ENCODE assay signal across 21 cellular contexts in the genomic region with DNA sequence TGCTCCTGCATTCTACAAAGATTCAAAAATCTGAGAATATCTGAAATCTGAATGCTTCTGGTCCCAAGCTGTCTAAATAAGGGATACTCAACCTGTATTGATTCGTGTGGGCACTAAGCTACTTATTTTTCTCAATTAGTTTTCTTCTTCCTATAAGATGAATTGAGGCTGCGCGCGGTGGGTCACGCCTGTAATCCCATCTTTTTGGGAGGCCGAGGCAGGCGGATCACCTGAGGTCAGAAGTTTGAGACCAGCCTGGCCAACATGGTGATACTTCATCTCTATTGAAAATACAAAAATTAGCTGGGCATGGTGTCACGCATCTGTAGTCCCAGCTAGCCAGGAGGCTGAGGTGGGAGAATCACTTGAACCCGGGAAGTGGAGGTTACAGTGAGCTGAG.
DNase-seq lines count a peak whose midpoint lies in the region; ATAC-seq, FAIRE-seq and TF ChIP-seq lines count a peak whose summit lies in the region.
"Had no signal": no experiment of that assay in that cellular context is flagged by ENCODE, and none has a peak within 500 bp of the region (broad histone marks: within the 10 kb centered on the region; RNA-seq: fewer than 3 reads in every experiment).

No MANE protein-coding gene starts in this region.

- no TSS peak for BruUV-seq in GM12878 (replicated peaks; lab: Mats Ljungman, UMichigan)

- no peak overlapping the region for H3K27ac ChIP-seq in right atrium auricular region
- H3K27ac ChIP-seq in GM12878 (ENCODE audit: control insufficient read depth, insufficient read depth), result no peak overlapping the region
- H3K27ac ChIP-seq in osteoblast (ENCODE audit: low read depth, low read length), result peak overlapping the region; percentile 52
- H3K27ac ChIP-seq: 22Rv1, A549, GM23248 had no signal

- TF ChIP-seq RAD21 in GM12878 (IDR thresholded peaks at IDR 0.05; ENCODE audit: insufficient read depth, low read depth, low read length), result no peak

- CTCF ChIA-PET in GM12878 (lab: Yijun Ruan, JAX), result interaction anchor here (1.1 to 1.8 kb wide), 2 partner anchors 13 to 167 kb away, joined by 7 read pairs; no protein-coding TSS in a partner anchor

- WGBS in GM12878 (ENCODE audit: insufficient coverage, insufficient replicate concordance, low lambda C conversion rate, missing lambda C conversion rate), result 92% methylated on average over 9 of the region's 9 CpGs

- RAD21 ChIA-PET in GM12878 (lab: Charles Lee; ENCODE audit: unreplicated experiment), result no interaction called here

- in situ Hi-C loops in GM12878 (cut with MboI), result no loop called here

- H3K9ac ChIP-seq in GM12878 (ENCODE audit: control insufficient read depth, insufficient read depth, low read length), result no peak overlapping the region
- H3K9ac ChIP-seq: GM23248 had no signal

- FAIRE-seq in GM12878 (lab: Jason Lieb, UNC), result peak; percentile 71
- FAIRE-seq: A549, GM12892, GM19239, H1 had no signal

- intact Hi-C loops in Right ventricle myocardium inferior (cut with DNase I), result no loop called here
- intact Hi-C loops in GM12878 (cut with micrococcal nuclease; ENCODE audit: unreplicated experiment), result loop anchor here (5.0 kb wide), 1 partner anchor 122 kb away; a partner anchor contains a TSS

- H3K4me3 ChIP-seq in right atrium auricular region, result no peak overlapping the region
- H3K4me3 ChIP-seq in GM12878, result no peak overlapping the region
- no peak overlapping the region for H3K4me3 ChIP-seq in osteoblast (ENCODE audit: insufficient read depth, low read length)
- H3K4me3 ChIP-seq: A549, GM23248 had no signal

- SMC1A ChIA-PET in GM12878 (lab: Charles Lee; ENCODE audit: uncharacterized antibody, unreplicated experiment), result interaction anchor here (0.6 to 1.4 kb wide), 4 partner anchors 9 to 216 kb away, joined by 3 read pairs; no protein-coding TSS in a partner anchor

- peaks cover 0 to 43% of the 10 kb centered on the region in 2 donors for H3K4me1 ChIP-seq in right atrium auricular region
- no peaks in the 10 kb centered on the region for H3K4me1 ChIP-seq in GM12878 (ENCODE audit: control insufficient read depth, insufficient read depth, low read length)
- peaks cover 62% of the 10 kb centered on the region for H3K4me1 ChIP-seq in osteoblast (ENCODE audit: insufficient read depth, low read length)

- H3K36me3 ChIP-seq in right atrium auricular region (peaks cover 27% of the 10 kb centered on the region), GM12878 (ENCODE audit: control insufficient read depth in 2 of 2, insufficient read depth in 2 of 2, low read length in 1 of 2) (peaks cover 2 to 3% of the 10 kb centered on the region in 2 experiments; a peak in 2 of 4 replicates), osteoblast (ENCODE audit: insufficient read depth, low read length) (peaks cover 15% of the 10 kb centered on the region)

- TF ChIP-seq POLR2A in GM12878 (IDR thresholded peaks at IDR 0.05; ENCODE audit: low read depth, low read length), result no peak

- TF ChIP-seq EP300 in GM12878 (IDR thresholded peaks at IDR 0.05; ENCODE audit: borderline replicate concordance in 1 of 2, control insufficient read depth in 1 of 2, low read depth in 2 of 2, low read length in 2 of 2), result no peak

- DNase-seq in Right ventricle myocardium inferior (ENCODE audit: missing footprints) (peak; percentile 59), right atrium auricular region (ENCODE audit: low spot score) (no peak), GM12878 (ENCODE audit: low read depth, low spot score) (no peak), osteoblast (ENCODE audit: insufficient read length, low spot score, missing footprints) (no peak), NCI-H748 treated with DMSO at 0.1 percent for 48 hours (lab: John Stamatoyannopoulos, UW) (no peak)
- DNase-seq: C1 segment of cervical spinal cord; Calu3; CD4-positive, alpha-beta memory T cell; COR-L47; DMS53; DMS79 treated with DMSO at 0.1 percent for 48 hours; GF-D8; GM23248; H7; HCEC 1CT had no signal

- H3K4me2 ChIP-seq in GM12878 (ENCODE audit: control insufficient read depth, insufficient read depth) (no peak overlapping the region), osteoblast (ENCODE audit: insufficient read depth, low read length) (peak overlapping the region; percentile 3)

- no peak for TF ChIP-seq CTCF in right atrium auricular region (IDR thresholded peaks at IDR 0.05)
- no peak for TF ChIP-seq CTCF in GM12878 (IDR thresholded peaks at IDR 0.05 in 2 of 3, conservative IDR thresholded peaks at IDR 0.05 in 1 of 3; ENCODE audit: control insufficient read depth in 2 of 3, extremely low read depth in 1 of 3, insufficient read depth in 1 of 3, low read depth in 3 of 3, low read length in 3 of 3)
- TF ChIP-seq CTCF in osteoblast (IDR thresholded peaks at IDR 0.05; ENCODE audit: extremely low read depth, low read depth, low read length), result no peak

- H3K9me3 ChIP-seq in right atrium auricular region (no peaks in the 10 kb centered on the region), GM12878 (replicated peaks; ENCODE audit: control insufficient read depth, insufficient read depth, low read length) (no peaks in the 10 kb centered on the region), osteoblast (ENCODE audit: low read depth, low read length) (no peaks in the 10 kb centered on the region)
- H3K9me3 ChIP-seq: A549 had no signal

- H2AFZ ChIP-seq in GM12878 (ENCODE audit: control insufficient read depth, low read depth, low read length) (no peak overlapping the region), osteoblast (ENCODE audit: low read length) (no peak overlapping the region)
- H2AFZ ChIP-seq: GM23248 had no signal

- ATAC-seq in Right ventricle myocardium inferior, result no peak
- ATAC-seq in GM12878, result no peak
- no peak for ATAC-seq in GM18511 (IDR thresholded peaks at IDR 0.05; ENCODE audit: unreplicated experiment)
- ATAC-seq: A549 had no signal

- H3K27me3 ChIP-seq in right atrium auricular region (no peaks in the 10 kb centered on the region), GM12878 (replicated peaks in 1 of 2; ENCODE audit: control insufficient read depth in 2 of 2, insufficient read depth in 2 of 2, low read length in 1 of 2) (no peaks in the 10 kb centered on the region), osteoblast (ENCODE audit: insufficient read depth, low read length) (no peaks in the 10 kb centered on the region)

- POLR2A ChIA-PET in GM12878 (lab: Charles Lee), result no interaction called here

- no peaks in the 10 kb centered on the region for H4K20me1 ChIP-seq in GM12878 (ENCODE audit: control insufficient read depth, insufficient read depth)
- H4K20me1 ChIP-seq in osteoblast (ENCODE audit: insufficient read depth, low read length), result no peaks in the 10 kb centered on the region

- H3K79me2 ChIP-seq in GM12878 (ENCODE audit: control insufficient read depth, insufficient read depth, low read length) (no peaks in the 10 kb centered on the region), osteoblast (ENCODE audit: insufficient read depth, low read length) (peaks cover 72% of the 10 kb centered on the region)

TF ChIP-seq in GM12878, 131 proteins besides CTCF, POLR2A, EP300 and RAD21:
- TF ChIP-seq SMARCA5 (IDR thresholded peaks at IDR 0.05) (no peak), SIN3A (IDR thresholded peaks at IDR 0.05; ENCODE audit: low read depth, low read length) (no peak), NRF1 (conservative IDR thresholded peaks at IDR 0.05; ENCODE audit: low read depth, low read length) (no peak), YBX1 (IDR thresholded peaks at IDR 0.05) (no peak), SUZ12 (IDR thresholded peaks at IDR 0.05; ENCODE audit: unreplicated experiment) (no peak), SPI1 (IDR thresholded peaks at IDR 0.05; ENCODE audit: borderline replicate concordance, insufficient read depth, low read depth, low read length) (no peak), CEBPB (IDR thresholded peaks at IDR 0.05; ENCODE audit: borderline replicate concordance in 1 of 2, low read depth in 2 of 2, low read length in 2 of 2) (no peak), NFYA (IDR thresholded peaks at IDR 0.05; ENCODE audit: borderline replicate concordance, low read depth, low read length) (no peak), IRF4 (IDR thresholded peaks at IDR 0.05; ENCODE audit: low read depth, low read length) (no peak)
- TF ChIP-seq, protein P1, sequence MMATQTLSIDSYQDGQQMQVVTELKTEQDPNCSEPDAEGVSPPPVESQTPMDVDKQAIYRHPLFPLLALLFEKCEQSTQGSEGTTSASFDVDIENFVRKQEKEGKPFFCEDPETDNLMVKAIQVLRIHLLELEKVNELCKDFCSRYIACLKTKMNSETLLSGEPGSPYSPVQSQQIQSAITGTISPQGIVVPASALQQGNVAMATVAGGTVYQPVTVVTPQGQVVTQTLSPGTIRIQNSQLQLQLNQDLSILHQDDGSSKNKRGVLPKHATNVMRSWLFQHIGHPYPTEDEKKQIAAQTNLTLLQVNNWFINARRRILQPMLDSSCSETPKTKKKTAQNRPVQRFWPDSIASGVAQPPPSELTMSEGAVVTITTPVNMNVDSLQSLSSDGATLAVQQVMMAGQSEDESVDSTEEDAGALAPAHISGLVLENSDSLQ (IDR thresholded peaks at IDR 0.05), result no peak
